ENCODE assay signal across 28 cellular contexts in the genomic region with DNA sequence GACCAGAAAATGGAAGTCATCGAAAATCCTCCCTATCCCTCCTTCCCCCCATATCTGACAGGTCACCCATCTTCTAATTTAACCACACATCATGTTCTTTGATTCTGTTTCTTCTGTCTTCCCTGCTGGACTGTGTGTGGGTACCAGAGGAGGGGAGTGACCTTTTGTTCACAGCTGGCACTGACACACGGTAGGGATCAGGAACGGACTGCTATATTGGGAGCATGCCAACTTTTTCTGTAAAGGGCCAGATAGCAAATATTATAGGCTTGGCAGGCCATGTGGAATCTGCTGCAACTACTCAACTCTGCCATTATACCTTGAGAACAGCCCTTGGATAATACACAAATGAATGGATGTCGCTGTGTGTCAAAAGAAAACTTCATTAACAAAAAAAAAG. TPM values are rescaled to one million over a fixed set of nuclear protein-coding genes. Genes with fewer than 3 reads are reported as not detected.
DNase-seq lines count a peak whose midpoint lies in the region; ATAC-seq, FAIRE-seq and TF ChIP-seq lines count a peak whose summit lies in the region.
"Had no signal": no experiment of that assay in that cellular context is flagged by ENCODE, and none has a peak within 500 bp of the region (broad histone marks: within the 10 kb centered on the region; RNA-seq: fewer than 3 reads in every experiment).

No MANE protein-coding gene starts in this region.

- H3K27ac ChIP-seq in VCaP, result peak overlapping the region; percentile 23; the same call in 1 of the 2 replicates
- H3K27ac ChIP-seq: BLaER1, esophagus squamous epithelium, hepatocyte, left ventricle myocardium inferior, SK-N-MC, thoracic aorta, vagina, WERI-Rb-1 had no signal

- no peak for FAIRE-seq in GM19239 (lab: Jason Lieb, UNC)
- FAIRE-seq: colon, frontal cortex, H54, HTR-8/SVneo had no signal

- peak; percentile 11 for DNase-seq in activated CD8-positive, alpha-beta memory T cell treated with anti-CD3 and anti-CD28 coated beads for 24 hours
- no peak for DNase-seq in activated CD8-positive, alpha-beta memory T cell treated with anti-CD3 and anti-CD28 coated beads, Interleukin-2, amount 50 U/mL, for 4 hours
- DNase-seq in LHCN-M2 (ENCODE audit: low read depth), result peak; percentile 24
- no peak for DNase-seq in left lobe of liver (ENCODE audit: low spot score)
- no peak for DNase-seq in GM19239 (ENCODE audit: insufficient read length, low spot score)
- DNase-seq: activated CD4-positive, alpha-beta T cell treated with anti-CD3 and anti-CD28 coated beads, Interleukin-2, amount 10 ng/mL, durations not matched to agents 24 days and 14 days; COR-L47; endodermal cell; esophagus squamous epithelium; left ventricle myocardium inferior; naive thymus-derived CD8-positive, alpha-beta T cell; NCI-H524 treated with DMSO at 0.1 percent for 48 hours; stimulated activated CD4-positive, alpha-beta T cell treated with anti-CD3 and anti-CD28 coated beads, Interleukin-12 subunit alpha, Interleukin-12 subunit beta, amount 100 ng/mL, for 4 hours; stimulated activated CD4-positive, alpha-beta T cell treated with anti-CD3 and anti-CD28 coated beads, Interleukin-4, amount 100 ng/mL, for 24 hours; stimulated activated naive CD4-positive, alpha-beta T cell; WERI-Rb-1 had no signal

- TF ChIP-seq CTCF in VCaP (conservative IDR thresholded peaks at IDR 0.05), result no peak

- peak; percentile 66 for ATAC-seq in left lobe of liver
- ATAC-seq in HG03175 (IDR thresholded peaks at IDR 0.05; ENCODE audit: unreplicated experiment), result no peak
- no peak for ATAC-seq in GM21526 (IDR thresholded peaks at IDR 0.05; ENCODE audit: low FRiP score, unreplicated experiment)
- ATAC-seq: naive thymus-derived CD8-positive, alpha-beta T cell had no signal

RNA-seq across cellular contexts. Expression of a gene that starts 7.5 kb away (rescaled TPM):
- total RNA-seq in LHCN-M2 (2014; rRNA removed) (82.1 and 113 TPM in 2 replicates), left lobe of liver (48.7 TPM)
- 52.1 TPM for polyA plus RNA-seq in LHCN-M2 (2012)

RNA-seq across cellular contexts. Expression of a gene that starts 24.9 kb away (rescaled TPM):
- total RNA-seq in LHCN-M2 (2014; rRNA removed), result 84.4 and 103 TPM in 2 replicates
- polyA plus RNA-seq in LHCN-M2 (2012), result 55.0 TPM
- total RNA-seq in left lobe of liver, result 26.1 TPM

Comparison
In these comparisons a context has a peak if more than half of its experiments do, and no peak if none do; other contexts are left out.
1. DNase-seq: peak in activated CD8-positive, alpha-beta memory T cell treated with anti-CD3 and anti-CD28 coated beads for 24 hours (single experiment) and LHCN-M2 (single experiment); none in activated CD8-positive, alpha-beta memory T cell treated with anti-CD3 and anti-CD28 coated beads, Interleukin-2, amount 50 U/mL, for 4 hours (single experiment), left lobe of liver (single experiment) and GM19239 (single experiment).